8 cellular contexts compared by ENCODE assay signal in genomic region chr6:2841264-2842138, GRCh38. TPM values are rescaled to one million over a fixed set of nuclear protein-coding genes. Genes with fewer than 3 reads are reported as not detected.
DNase-seq lines count a peak whose midpoint lies in the region; ATAC-seq and TF ChIP-seq lines count a peak whose summit lies in the region.

TSS of gene SERPINB1 (minus strand) at chr6:2841863. CDS start at chr6:2840586, 1,277 bp downstream.

- H2AK5ac ChIP-seq in neuronal stem cell (ENCODE audit: low read depth, low read length): peak within 1 kb of the TSS; percentile 80

- DNase-seq in CMK (ENCODE audit: low read depth) (peak; percentile 81), LHCN-M2 (ENCODE audit: low read depth) (peak; percentile 92), SK-MEL-5 (ENCODE audit: low read depth, low spot score) (peak; percentile 14), neuronal stem cell (ENCODE audit: low spot score) (peak; percentile 83)
- DNase-seq in activated naive CD4-positive, alpha-beta T cell treated with anti-CD3 and anti-CD28 coated beads, Interleukin-2, amount 50 U/mL, for 16 hours: peak; percentile 68

- no peak for TF ChIP-seq EP300 in gastroesophageal sphincter (IDR thresholded peaks at IDR 0.05)

- WGBS in gastroesophageal sphincter (ENCODE audit: low coverage in 1 of 2), 2 donors: 8% methylated on average over 7 of the region's 67 CpGs; no CpG with 5 or more reads in 1 of the 2 donors
- no CpG with 5 or more reads among the region's 67 CpGs for WGBS in neuronal stem cell (ENCODE audit: extremely low coverage in 2 of 2, insufficient read length in 2 of 2, insufficient replicate concordance in 1 of 2), 2 donors

- H3K79me1 ChIP-seq in neuronal stem cell (ENCODE audit: low read depth, low read length): no peaks in the 10 kb centered on the region

- H3K9me3 ChIP-seq in gastroesophageal sphincter: no peaks in the 10 kb centered on the region
- no peaks in the 10 kb centered on the region for H3K9me3 ChIP-seq in neuronal stem cell (replicated peaks in 1 of 2; ENCODE audit: control insufficient read depth in 2 of 2, insufficient read depth in 1 of 2, low read depth in 1 of 2, low read length in 2 of 2)
- H3K9me3 ChIP-seq in subcutaneous abdominal adipose tissue (ENCODE audit: control insufficient read depth in 5 of 5, low read length in 5 of 5): no peaks in the 10 kb centered on the region

- H3K27me3 ChIP-seq in gastroesophageal sphincter (no peaks in the 10 kb centered on the region), neuronal stem cell (ENCODE audit: control insufficient read depth in 3 of 3, insufficient read depth in 3 of 3, low read depth in 1 of 3, low read length in 3 of 3) (no peaks in the 10 kb centered on the region), subcutaneous abdominal adipose tissue (ENCODE audit: control insufficient read depth in 5 of 5, insufficient read depth in 4 of 5, low read length in 5 of 5) (no peaks in the 10 kb centered on the region)

- H2BK120ac ChIP-seq in neuronal stem cell (ENCODE audit: low read depth, low read length): no peak within 1 kb of the TSS

- TF ChIP-seq POLR2A in gastroesophageal sphincter (IDR thresholded peaks at IDR 0.05): peak; percentile 87 to 91

- H3K4me3 ChIP-seq in gastroesophageal sphincter (peak within 1 kb of the TSS; percentile 66 to 79), neuronal stem cell (ENCODE audit: low read length in 2 of 2) (peak within 1 kb of the TSS; percentile 46 to 77), subcutaneous abdominal adipose tissue (ENCODE audit: low read depth in 1 of 5, low read length in 5 of 5) (peak within 1 kb of the TSS; percentile 71 to 87 (median 84))

- H3K4ac ChIP-seq in neuronal stem cell (ENCODE audit: low read length): no peak within 1 kb of the TSS

- peak within 1 kb of the TSS; percentile 60 for H3K23ac ChIP-seq in neuronal stem cell (ENCODE audit: low read depth, low read length, poor library complexity)

- in situ Hi-C loops in SK-MEL-5 (cut with HindIII; ENCODE audit: low pct_unique_long_range_greater_than_20kb, low sequenced_read_pairs): no loop called here

- H3K27ac ChIP-seq in gastroesophageal sphincter (peak within 1 kb of the TSS; percentile 95 to 99 (median 98)), neuronal stem cell (replicated peaks; ENCODE audit: low read length) (peak within 1 kb of the TSS; percentile 85), subcutaneous abdominal adipose tissue (ENCODE audit: low read depth, low read length) (peak within 1 kb of the TSS; percentile 94)

- H4K91ac ChIP-seq in neuronal stem cell (ENCODE audit: low read depth, low read length, poor library complexity): no peak within 1 kb of the TSS

- H2BK12ac ChIP-seq in neuronal stem cell (ENCODE audit: low read length): no peak within 1 kb of the TSS

- H2AFZ ChIP-seq in neuronal stem cell (ENCODE audit: low read length): peak within 1 kb of the TSS; percentile 81

- peak within 1 kb of the TSS; percentile 87 for H3K9ac ChIP-seq in neuronal stem cell (ENCODE audit: low read depth, low read length, poor library complexity)
- peak within 1 kb of the TSS; percentile 77 to 90 (median 81) for H3K9ac ChIP-seq in subcutaneous abdominal adipose tissue (ENCODE audit: low read length in 5 of 5)

- H3K14ac ChIP-seq in neuronal stem cell (ENCODE audit: low read length): peak within 1 kb of the TSS; percentile 25

- H3K36me3 ChIP-seq in gastroesophageal sphincter: peaks cover 0 to 32% of the 10 kb centered on the region in 2 donors
- H3K36me3 ChIP-seq in neuronal stem cell (replicated peaks in 1 of 2; ENCODE audit: control insufficient read depth in 2 of 2, insufficient read depth in 2 of 2, low read length in 2 of 2): peaks cover 0 to 2% of the 10 kb centered on the region in 2 donors
- H3K36me3 ChIP-seq in subcutaneous abdominal adipose tissue (ENCODE audit: control insufficient read depth in 5 of 5, insufficient read depth in 5 of 5, low read length in 5 of 5): peaks cover 11 to 28% (median 20%) of the 10 kb centered on the region in 5 donors

- TF ChIP-seq CTCF in gastroesophageal sphincter (IDR thresholded peaks at IDR 0.05): peak in 2 of 4 experiments; percentile 6 to 40

- no peak within 1 kb of the TSS for H4K8ac ChIP-seq in neuronal stem cell (ENCODE audit: low read depth, low read length)

- ATAC-seq in GM21390 (IDR thresholded peaks at IDR 0.05; ENCODE audit: unreplicated experiment) (peak; percentile 67), gastroesophageal sphincter (peak; percentile 88)

- H2BK15ac ChIP-seq in neuronal stem cell (ENCODE audit: low read length): peak within 1 kb of the TSS; percentile 71

- H3K4me1 ChIP-seq in gastroesophageal sphincter (peaks cover 4 to 62% (median 19%) of the 10 kb centered on the region in 3 donors), neuronal stem cell (ENCODE audit: control insufficient read depth in 2 of 2, insufficient read depth in 1 of 2, low read depth in 1 of 2, low read length in 2 of 2) (peaks cover 10 to 16% of the 10 kb centered on the region in 2 donors), subcutaneous abdominal adipose tissue (ENCODE audit: control insufficient read depth in 5 of 5, insufficient read depth in 5 of 5, low read length in 5 of 5) (peaks cover 2 to 33% (median 30%) of the 10 kb centered on the region in 5 donors)

- peak within 1 kb of the TSS; percentile 4 for H2BK5ac ChIP-seq in neuronal stem cell (ENCODE audit: low read length)

- peak within 1 kb of the TSS; percentile 97 for H3K18ac ChIP-seq in neuronal stem cell (ENCODE audit: low read length)

- H3K4me2 ChIP-seq in neuronal stem cell (ENCODE audit: insufficient read depth, low read length, poor library complexity, severe bottlenecking): peak within 1 kb of the TSS; percentile 89

RNA-seq across cellular contexts. Expression of gene SERPINB1, which starts in this region (rescaled TPM):
- total RNA-seq in LHCN-M2 (2014; rRNA removed) (13.0 and 18.9 TPM in 2 replicates), gastroesophageal sphincter (10 to 100 TPM; 24.8 to 79.0 (median 45.4) TPM)
- polyA plus RNA-seq in LHCN-M2 (2012): 17.3 TPM
- total RNA-seq in SK-MEL-5 (2014; rRNA removed; shearing (Covaris generic)): 3.7 and 4.4 TPM in 2 replicates
- polyA plus RNA-seq in SK-MEL-5 (2015; cell fraction: cytosol; rRNA removed): 5.8 and 7.5 TPM in 2 replicates
- 1.3 and 3.2 TPM in 2 replicates for polyA plus RNA-seq in SK-MEL-5 (2015; cell fraction: nucleus; rRNA removed)
- polyA plus RNA-seq in neuronal stem cell (2013, experiment 1 of 2): 13.3 TPM
- 14.7 TPM for polyA plus RNA-seq in neuronal stem cell (2013, experiment 2 of 2)

Comparison
In these comparisons a context has a peak if more than half of its experiments do, and no peak if none do; other contexts are left out.
1. Peak in every context shown above with its lines: DNase-seq, ATAC-seq, H3K4me3 ChIP-seq and H3K27ac ChIP-seq.
2. DNase-seq: peak in every context shown above with its lines; median percentile 92 in LHCN-M2; 83 in neuronal stem cell; 81 in CMK; 68 in activated naive CD4-positive, alpha-beta T cell treated with anti-CD3 and anti-CD28 coated beads, Interleukin-2, amount 50 U/mL, for 16 hours; 14 in SK-MEL-5.